ENCODE assay signal across 7 cellular contexts in genomic region chr17:82654611-82655010, GRCh38. TPM values are rescaled to one million over a fixed set of nuclear protein-coding genes. Genes with fewer than 3 reads are reported as not detected.
DNase-seq lines count a peak whose midpoint lies in the region; ATAC-seq and TF ChIP-seq lines count a peak whose summit lies in the region.
"Not testable (repeated sequence)": the region's sequence is repeated elsewhere in the genome, so short reads cannot be mapped to it uniquely, and the experiment has no call there.

No MANE protein-coding gene starts in this region.

- not testable (repeated sequence) for H3K9me2 ChIP-seq in hepatocyte (replicated peaks; ENCODE audit: insufficient read depth)

- WGBS in hepatocyte (ENCODE audit: low lambda C conversion rate, missing lambda C conversion rate) = 94% methylated on average over 6 of the region's 6 CpGs
- 83 to 92% (median 89%) methylated on average over 6 of the region's 6 CpGs for WGBS in psoas muscle, 3 donors
- WGBS in suprapubic skin = 87% methylated on average over 6 of the region's 6 CpGs

- not testable (repeated sequence) for ATAC-seq in psoas muscle

- not testable (repeated sequence) for TF ChIP-seq EP300 in suprapubic skin (IDR thresholded peaks at IDR 0.05)

- intact Hi-C loops in psoas muscle (cut with DNase I) = loop anchor here in 1 of 2 donors (5.0 kb wide), 1 partner anchor 48 kb away; no protein-coding TSS in a partner anchor

- not testable (repeated sequence) for H3K79me2 ChIP-seq in hepatocyte

- H3K4me1 ChIP-seq in hepatocyte (ENCODE audit: insufficient read depth); muscle layer of duodenum (ENCODE audit: control insufficient read depth in 1 of 2, insufficient read depth in 2 of 2, low read length in 2 of 2); psoas muscle; suprapubic skin: not testable (repeated sequence)

- H3K4me2 ChIP-seq in hepatocyte = not testable (repeated sequence)

- DNase-seq in HL-60 (ENCODE audit: low read depth in 1 of 2, low spot score in 1 of 2) (peak in 1 of 2 experiments; percentile 14), psoas muscle (peak in 1 of 2 donors; percentile 15)
- not testable (repeated sequence) for DNase-seq in epithelial cell of prostate (ENCODE audit: low read depth, low spot score); hepatocyte (ENCODE audit: low spot score); suprapubic skin (ENCODE audit: low spot score in 2 of 2)

- H4K20me1 ChIP-seq in hepatocyte (ENCODE audit: insufficient read depth, poor library complexity, severe bottlenecking) = not testable (repeated sequence)

- H3K9me3 ChIP-seq in hepatocyte (ENCODE audit: low read depth); muscle layer of duodenum (ENCODE audit: control insufficient read depth in 1 of 2, low read length in 2 of 2); psoas muscle; suprapubic skin: not testable (repeated sequence)

- TF ChIP-seq POLR2A in suprapubic skin (IDR thresholded peaks at IDR 0.05) = not testable (repeated sequence)

- TF ChIP-seq CTCF in HL-60 (IDR thresholded peaks at IDR 0.05; ENCODE audit: insufficient read depth, low read length); VCaP (conservative IDR thresholded peaks at IDR 0.05); hepatocyte (IDR thresholded peaks at IDR 0.05; ENCODE audit: poor library complexity); psoas muscle (IDR thresholded peaks at IDR 0.05); suprapubic skin (IDR thresholded peaks at IDR 0.05): not testable (repeated sequence)

- H2AFZ ChIP-seq in hepatocyte = not testable (repeated sequence)

- H3K27me3 ChIP-seq in HL-60 (ENCODE audit: insufficient read depth, poor library complexity, severe bottlenecking); hepatocyte; muscle layer of duodenum (ENCODE audit: low read depth, low read length); psoas muscle (ENCODE audit: insufficient read depth in 3 of 3, low read length in 2 of 3); suprapubic skin: not testable (repeated sequence)

- H3K36me3 ChIP-seq in hepatocyte (replicated peaks; ENCODE audit: insufficient read depth, low read depth) = not testable (repeated sequence)
- H3K36me3 ChIP-seq in muscle layer of duodenum (ENCODE audit: control insufficient read depth in 1 of 2, insufficient read depth in 2 of 2, low read length in 2 of 2) (peaks cover 0 to 31% of the 10 kb centered on the region in 2 donors), psoas muscle (ENCODE audit: insufficient read depth in 1 of 2, low read depth in 1 of 2) (peaks cover 0 to 40% of the 10 kb centered on the region in 2 donors), suprapubic skin (peaks cover 23% of the 10 kb centered on the region)

- peak overlapping the region; percentile 74 for H3K27ac ChIP-seq in HL-60 (replicated peaks)
- H3K27ac ChIP-seq in VCaP = peak overlapping the region; percentile 82
- peak overlapping the region; percentile 44 for H3K27ac ChIP-seq in epithelial cell of prostate
- H3K27ac ChIP-seq in hepatocyte = peak overlapping the region; percentile 89
- H3K27ac ChIP-seq in muscle layer of duodenum (ENCODE audit: low read length) = peak overlapping the region; percentile 63
- peak overlapping the region; percentile 30 for H3K27ac ChIP-seq in psoas muscle
- H3K27ac ChIP-seq in suprapubic skin = peak overlapping the region; percentile 40

- not testable (repeated sequence) for H3K4me3 ChIP-seq in HL-60 (replicated peaks; ENCODE audit: insufficient read depth, low read length); hepatocyte; muscle layer of duodenum (ENCODE audit: low read depth in 1 of 2, low read length in 2 of 2); psoas muscle; suprapubic skin

RNA-seq across cellular contexts. Expression of gene WDR45B, which starts 6.4 kb away (rescaled TPM):
- total RNA-seq in hepatocyte = 95.4 and 112 TPM in 2 replicates
- 74.2 and 82.6 TPM in 2 replicates for polyA plus RNA-seq in hepatocyte
- total RNA-seq in psoas muscle = 10 to 100 TPM; 25.1 to 35.7 (median 30.9) TPM
- polyA plus RNA-seq in psoas muscle = 10 to 100 TPM; 21.4 to 62.7 (median 43.5) TPM
- 10 to 100 TPM; 70.1 to 96.8 (median 90.0) TPM for total RNA-seq in suprapubic skin

RNA-seq across cellular contexts. Expression of gene RAB40B, which starts 43.9 kb away (rescaled TPM):
- total RNA-seq in hepatocyte (20.0 and 22.2 TPM in 2 replicates), psoas muscle (10 to 100 TPM; 12.6 to 42.9 (median 30.4) TPM), suprapubic skin (10 to 100 TPM; 15.9 to 24.3 (median 21.6) TPM)
- polyA plus RNA-seq in hepatocyte (22.2 and 27.8 TPM in 2 replicates), psoas muscle (10 to 100 TPM in 2 of 3 donors, 1 to 10 TPM in 1; 3.9 to 19.4 (median 12.6) TPM)

Comparison
In these comparisons a context has a peak if more than half of its experiments do, and no peak if none do; other contexts are left out.
1. H3K27ac ChIP-seq: peak in every context shown above with its lines; median percentile 89 in hepatocyte; 82 in VCaP; 74 in HL-60; 63 in muscle layer of duodenum; 44 in epithelial cell of prostate; 40 in suprapubic skin; 30 in psoas muscle.